In genomic region chr20:61571221-61571620, GRCh38 we compare ENCODE assay signal across 32 cellular contexts.
"Had no signal": no experiment of that assay in that cellular context is flagged by ENCODE, and none has a peak within 500 bp of the region (broad histone marks: within the 10 kb centered on the region; RNA-seq: fewer than 3 reads in every experiment).

No MANE protein-coding gene starts in this region.

- H3K27me3 Mint-ChIP-seq: activated B cell treated with CpG ODN at 0.5 μM for 24 hours; activated CD8-positive, alpha-beta T cell treated with anti-CD3 and anti-CD28 coated beads for 36 hours; activated naive CD8-positive, alpha-beta T cell; central memory CD8-positive, alpha-beta T cell; T-helper 17 cell had no signal

- H3K4me3 Mint-ChIP-seq: activated B cell treated with CpG ODN at 0.5 μM for 24 hours; activated CD8-positive, alpha-beta T cell treated with anti-CD3 and anti-CD28 coated beads for 36 hours; activated naive CD8-positive, alpha-beta T cell; activated T-cell treated with anti-CD3 and anti-CD28 coated beads, Interleukin-2, amount 50 U/mL, for 4 hours; activated T-helper 17 cell treated with anti-CD3 and anti-CD28 coated beads, Interleukin-2, amount 50 U/mL, for 72 hours; central memory CD8-positive, alpha-beta T cell; effector memory CD8-positive, alpha-beta T cell; T-helper 17 cell; T-helper 2 cell treated with Interferon-gamma antibody and Interleukin-4, amounts not matched to agents 5 μg/mL and 100 μg/mL, for 36 hours had no signal

- H3K9me3 ChIP-seq: esophagus muscularis mucosa, gastrocnemius medialis, heart left ventricle had no signal

- H3K36me3 ChIP-seq: brain microvascular endothelial cell, esophagus muscularis mucosa, gastrocnemius medialis, heart left ventricle, WERI-Rb-1 had no signal

- H3K4me1 Mint-ChIP-seq: activated B cell treated with CpG ODN at 0.5 μM for 24 hours; activated T-helper 17 cell treated with anti-CD3 and anti-CD28 coated beads, Interleukin-2, amount 50 U/mL, for 72 hours; central memory CD8-positive, alpha-beta T cell; T-helper 17 cell had no signal

- H3K4me1 ChIP-seq: esophagus muscularis mucosa, gastrocnemius medialis, heart left ventricle had no signal

- H3K27ac ChIP-seq: brain microvascular endothelial cell, esophagus muscularis mucosa, foreskin keratinocyte, gastrocnemius medialis, heart left ventricle, WERI-Rb-1 had no signal

- DNase-seq: activated B cell treated with CpG ODN at 0.5 μM for 24 hours; activated CD4-positive, alpha-beta T cell treated with anti-CD3 and anti-CD28 coated beads for 48 hours; activated CD4-positive, alpha-beta T cell treated with anti-CD3 and anti-CD28 coated beads, Interleukin-2, amount 50 U/mL, for 1 hour; activated CD4-positive, alpha-beta T cell treated with anti-CD3 and anti-CD28 coated beads, Interleukin-2, amount 50 U/mL, for 48 hours; activated CD8-positive, alpha-beta memory T cell treated with anti-CD3 and anti-CD28 coated beads for 24 hours; activated CD8-positive, alpha-beta T cell treated with anti-CD3 and anti-CD28 coated beads for 36 hours; activated effector memory CD4-positive, alpha-beta T cell treated with Interleukin-2 at 50 U/mL for 16 hours; activated gamma-delta T cell treated with Interleukin-2 at 50 U/mL for 16 hours; activated naive CD4-positive, alpha-beta T cell treated with anti-CD3 and anti-CD28 coated beads, Interleukin-2, amount 50 U/mL, for 16 hours; activated naive CD4-positive, alpha-beta T cell treated with Interleukin-2 at 50 U/mL for 16 hours; activated T-cell treated with anti-CD3 and anti-CD28 coated beads, Interleukin-2, amount 50 U/mL, for 4 hours; amniotic stem cell; anterior cingulate cortex; brain microvascular endothelial cell; cortex of kidney; dermis blood vessel endothelial cell; effector CD4-positive, alpha-beta T cell; effector memory CD8-positive, alpha-beta T cell; erythroblast; foreskin keratinocyte; gastrocnemius medialis; glutamatergic neuron; heart left ventricle; T-helper 17 cell; T1000; WERI-Rb-1 had no signal

- H3K27me3 ChIP-seq: brain microvascular endothelial cell, foreskin keratinocyte, gastrocnemius medialis had no signal

- H3K4me3 ChIP-seq: esophagus muscularis mucosa, gastrocnemius medialis, heart left ventricle had no signal

- ATAC-seq: activated CD4-positive, CD25-positive, alpha-beta regulatory T cell treated with anti-CD3 and anti-CD28 coated beads, Interleukin-2, amount 50 U/mL, for 24 hours; activated CD8-positive, alpha-beta T cell treated with anti-CD3 and anti-CD28 coated beads for 36 hours; activated T-cell treated with anti-CD3 and anti-CD28 coated beads, Interleukin-2, amount 50 U/mL, for 4 hours; activated T-helper 17 cell treated with anti-CD3 and anti-CD28 coated beads, Interleukin-2, amount 50 U/mL, for 72 hours; effector memory CD8-positive, alpha-beta T cell; foreskin keratinocyte; gastrocnemius medialis; heart left ventricle; T-helper 17 cell had no signal

- H3K9me3 Mint-ChIP-seq: activated CD8-positive, alpha-beta T cell treated with anti-CD3 and anti-CD28 coated beads for 36 hours; activated T-cell treated with anti-CD3 and anti-CD28 coated beads, Interleukin-2, amount 50 U/mL, for 4 hours; activated T-helper 17 cell treated with anti-CD3 and anti-CD28 coated beads, Interleukin-2, amount 50 U/mL, for 72 hours; central memory CD8-positive, alpha-beta T cell; effector memory CD8-positive, alpha-beta T cell; T-helper 2 cell treated with Interferon-gamma antibody and Interleukin-4, amounts not matched to agents 5 μg/mL and 100 μg/mL, for 36 hours had no signal

- H3K36me3 Mint-ChIP-seq: activated naive CD8-positive, alpha-beta T cell had no signal

- H3K27ac Mint-ChIP-seq: activated B cell treated with CpG ODN at 0.5 μM for 24 hours; activated CD8-positive, alpha-beta T cell treated with anti-CD3 and anti-CD28 coated beads for 36 hours; activated naive CD8-positive, alpha-beta T cell; activated T-helper 17 cell treated with anti-CD3 and anti-CD28 coated beads, Interleukin-2, amount 50 U/mL, for 72 hours; effector memory CD8-positive, alpha-beta T cell; T-helper 17 cell; T-helper 2 cell treated with Interferon-gamma antibody and Interleukin-4, amounts not matched to agents 5 μg/mL and 100 μg/mL, for 36 hours had no signal
